Comparison of ENCODE assay signal across 8 cellular contexts in the genomic region with DNA sequence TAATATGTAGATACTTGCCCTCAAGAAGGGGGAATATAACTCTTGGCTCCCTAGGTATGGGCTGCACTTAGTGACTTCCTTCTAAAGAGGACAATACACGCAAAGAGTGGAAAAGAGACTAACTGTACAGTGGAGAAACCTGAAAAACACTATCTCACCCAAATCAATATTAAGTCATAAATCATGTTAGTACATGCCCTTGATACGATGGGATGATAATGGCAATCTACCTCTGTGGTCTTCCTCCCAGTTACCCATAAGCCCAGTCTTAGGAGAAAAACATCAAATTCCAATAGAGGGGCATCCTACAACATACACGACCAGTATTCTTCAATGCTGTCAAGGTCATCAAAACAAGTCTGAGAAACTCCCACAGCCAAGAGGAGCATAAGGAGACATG. TPM values are rescaled to one million over a fixed set of nuclear protein-coding genes. Genes with fewer than 3 reads are reported as not detected.
DNase-seq lines count a peak whose midpoint lies in the region; ATAC-seq and TF ChIP-seq lines count a peak whose summit lies in the region.

No MANE protein-coding gene starts in this region.

- no peak for DNase-seq in SJSA1 (ENCODE audit: low read depth in 1 of 2, low spot score in 2 of 2)
- peak; percentile 29 for DNase-seq in fibroblast of mammary gland (ENCODE audit: low read depth)
- DNase-seq in skeletal muscle cell (ENCODE audit: low read depth), result no peak
- no peak for DNase-seq in NCI-H2171 treated with DMSO at 0.1 percent for 48 hours (lab: John Stamatoyannopoulos, UW)
- DNase-seq in NCI-H526 (lab: John Stamatoyannopoulos, UW), result no peak
- no peak for DNase-seq in DMS53 treated with DMSO at 0.1 percent for 48 hours (lab: John Stamatoyannopoulos, UW; ENCODE audit: unreplicated experiment)

- peaks cover 40% of the 10 kb centered on the region for H3K4me1 ChIP-seq in SJSA1 (replicated peaks)

- peak; percentile 6 for TF ChIP-seq POLR2A in GM19099 (IDR thresholded peaks at IDR 0.05; ENCODE audit: extremely low read depth, insufficient read length, low read depth)

- H3K9me3 ChIP-seq in SJSA1 (replicated peaks), result no peaks in the 10 kb centered on the region

- H3K27ac ChIP-seq in SJSA1, result no peak overlapping the region

- ATAC-seq in HG02870 (IDR thresholded peaks at IDR 0.05; ENCODE audit: unreplicated experiment), result no peak

- peak overlapping the region; percentile 76 for H3K4me3 ChIP-seq in SJSA1
- H3K4me3 ChIP-seq in fibroblast of mammary gland (ENCODE audit: control insufficient read depth, low read depth, low read length), result peak overlapping the region; percentile 94
- H3K4me3 ChIP-seq in skeletal muscle cell (ENCODE audit: low read depth, low read length), result peak overlapping the region; percentile 91

- peak; percentile 16 for TF ChIP-seq CTCF in fibroblast of mammary gland (conservative IDR thresholded peaks at IDR 0.05; ENCODE audit: control insufficient read depth, insufficient read depth, low read depth, low read length)

- H3K36me3 ChIP-seq in SJSA1, result peaks cover 34% of the 10 kb centered on the region

- no peaks in the 10 kb centered on the region for H3K27me3 ChIP-seq in SJSA1 (replicated peaks)

RNA-seq across cellular contexts. Expression of a gene that starts 1.3 kb away (rescaled TPM):
- 27.2 and 56.4 TPM in 2 replicates for total RNA-seq in SJSA1 (2014; rRNA removed; shearing (Covaris generic))

RNA-seq across cellular contexts. Expression of a gene that starts 48.6 kb away (rescaled TPM):
- total RNA-seq in SJSA1 (2014; rRNA removed; shearing (Covaris generic)), result not detected in 2 replicates

RNA-seq across cellular contexts. Expression of a gene that starts 50.9 kb away (rescaled TPM):
- total RNA-seq in SJSA1 (2014; rRNA removed; shearing (Covaris generic)), result not detected in 2 replicates
